ENCODE assay signal across 8 cellular contexts in genomic region chr5:148826082-148826971, GRCh38.
DNase-seq lines count a peak whose midpoint lies in the region; ATAC-seq lines count a peak whose summit lies in the region.

Gene ADRB2, plus strand, starts transcription at chr5:148826611. Its CDS starts 221 bp downstream, at chr5:148826832.

- H3K27ac ChIP-seq in caudate nucleus (ENCODE audit: low read depth, low read length): peak within 1 kb of the TSS; percentile 79

- DNase-seq in NCI-H187 treated with DMSO at 0.1 percent for 48 hours (lab: John Stamatoyannopoulos, UW) (peak; percentile 64), caudate nucleus (lab: John Stamatoyannopoulos, UW) (peak in 60 of 61 donors; percentile 26 to 90 (median 74)), iris pigment epithelial cell (ENCODE audit: low read depth) (peak; percentile 81), DMS79 treated with DMSO at 0.1 percent for 48 hours (lab: John Stamatoyannopoulos, UW) (no peak)
- peak; percentile 55 to 68 (median 65) for DNase-seq in activated CD4-positive, CD25-positive, alpha-beta regulatory T cell (lab: John Stamatoyannopoulos, UW)
- peak; percentile 71 to 77 for DNase-seq in stimulated activated CD4-positive, alpha-beta T cell treated with anti-CD3 and anti-CD28 coated beads, Interleukin-12 subunit alpha, Interleukin-12 subunit beta, amount 100 ng/mL, for 24 hours (ENCODE audit: low read depth in 2 of 2)

- peak; percentile 90 for ATAC-seq in GM18499 (IDR thresholded peaks at IDR 0.05; ENCODE audit: insufficient read depth, unreplicated experiment)
- ATAC-seq in HG02852 (IDR thresholded peaks at IDR 0.05; ENCODE audit: unreplicated experiment): peak; percentile 99
